ENCODE assay signal across 29 cellular contexts in genomic region chrX:149272690-149273463, GRCh38.
"Had no signal": no experiment of that assay in that cellular context is flagged by ENCODE, and none has a peak within 500 bp of the region (broad histone marks: within the 10 kb centered on the region; RNA-seq: fewer than 3 reads in every experiment).

No MANE protein-coding gene starts in this region.

- H3K9me3 ChIP-seq: adrenal gland, body of pancreas, esophagus squamous epithelium had no signal

- H3K4me1 ChIP-seq: adrenal gland, body of pancreas, esophagus squamous epithelium had no signal

- H3K4me3 ChIP-seq: adrenal gland, body of pancreas, cardiac muscle cell, coronary artery, esophagus squamous epithelium had no signal

- ATAC-seq: activated CD4-positive, alpha-beta T cell treated with anti-CD3 and anti-CD28 coated beads for 36 hours; activated CD8-positive, alpha-beta memory T cell treated with anti-CD3 and anti-CD28 coated beads, Interleukin-2, amount 10 ng/mL, durations not matched to agents 7 days and 5 days; activated CD8-positive, alpha-beta T cell treated with anti-CD3 and anti-CD28 coated beads, Interleukin-2, amount 10 ng/mL, durations not matched to agents 7 days and 5 days; activated naive CD8-positive, alpha-beta T cell treated with anti-CD3 and anti-CD28 coated beads, Interleukin-2, amount 50 U/mL, for 24 hours; body of pancreas; effector memory CD8-positive, alpha-beta T cell; T-helper 17 cell had no signal

- FAIRE-seq: frontal cortex had no signal

- H3K27ac ChIP-seq: adrenal gland, body of pancreas, cardiac muscle cell, coronary artery, epithelial cell of prostate, esophagus squamous epithelium had no signal

- DNase-seq: activated CD4-positive, alpha-beta memory T cell treated with anti-CD3 and anti-CD28 coated beads for 36 hours; activated CD4-positive, alpha-beta T cell treated with anti-CD3 and anti-CD28 coated beads for 36 hours; activated CD4-positive, alpha-beta T cell treated with anti-CD3 and anti-CD28 coated beads, Interleukin-2, amount 10 ng/mL, durations not matched to agents 24 days and 14 days; activated CD4-positive, CD25-positive, alpha-beta regulatory T cell; activated CD4-positive, CD25-positive, alpha-beta regulatory T cell treated with anti-CD3 and anti-CD28 coated beads, Interleukin-2, amount 50 U/mL, for 72 hours; activated CD8-positive, alpha-beta memory T cell treated with anti-CD3 and anti-CD28 coated beads, Interleukin-2, amount 10 ng/mL, durations not matched to agents 7 days and 5 days; activated CD8-positive, alpha-beta memory T cell treated with anti-CD3 and anti-CD28 coated beads, Interleukin-2, amount 50 U/mL, for 4 hours; activated CD8-positive, alpha-beta T cell treated with anti-CD3 and anti-CD28 coated beads, Interleukin-2, amount 10 ng/mL, durations not matched to agents 7 days and 5 days; activated effector memory CD4-positive, alpha-beta T cell treated with anti-CD3 and anti-CD28 coated beads, Interleukin-2, amount 50 U/mL, for 16 hours; activated naive CD4-positive, alpha-beta T cell treated with anti-CD3 and anti-CD28 coated beads for 36 hours; activated naive CD8-positive, alpha-beta T cell treated with anti-CD3 and anti-CD28 coated beads for 36 hours; activated naive CD8-positive, alpha-beta T cell treated with anti-CD3 and anti-CD28 coated beads, Interleukin-2, amount 50 U/mL, for 24 hours; activated T-cell treated with anti-CD3 and anti-CD28 coated beads, Interleukin-2, amount 50 U/mL, for 1 hour; activated T-cell treated with anti-CD3 and anti-CD28 coated beads, Interleukin-2, amount 50 U/mL, for 48 hours; adrenal gland; amygdala; aorta; body of pancreas; effector CD4-positive, alpha-beta T cell; effector memory CD8-positive, alpha-beta T cell; esophagus squamous epithelium; head of caudate nucleus; T-helper 1 cell; T-helper 17 cell; T1000 had no signal
